ENCODE assay signal across 26 cellular contexts in the genomic region with DNA sequence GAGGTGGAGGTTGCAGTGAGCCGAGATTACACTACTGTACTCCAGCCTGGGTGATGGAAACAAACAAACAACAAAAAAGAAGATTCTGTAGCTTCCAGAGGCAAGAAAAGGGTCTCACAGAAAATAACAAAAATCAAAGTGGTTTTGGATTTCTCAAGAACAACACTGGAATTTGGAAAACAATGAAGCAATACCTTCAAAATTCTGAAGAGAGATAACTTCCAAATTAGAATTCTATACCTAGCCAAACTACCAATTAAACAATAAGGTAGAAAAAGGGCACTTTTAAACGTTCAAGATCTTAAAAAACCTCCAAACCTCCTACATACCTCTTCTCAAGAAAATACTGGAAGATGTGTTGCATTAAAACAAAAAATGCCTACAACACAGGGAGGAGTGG.
"Had no signal": no experiment of that assay in that cellular context is flagged by ENCODE, and none has a peak within 500 bp of the region (broad histone marks: within the 10 kb centered on the region; RNA-seq: fewer than 3 reads in every experiment).

No MANE protein-coding gene starts in this region.

- FAIRE-seq: urothelium cell line had no signal

- H3K36me3 ChIP-seq: stomach, suprapubic skin, thoracic aorta, thyroid gland, tibial artery, tibial nerve, transverse colon, upper lobe of left lung, upper lobe of right lung, uterus, vagina had no signal

- DNase-seq: stimulated activated CD4-positive, alpha-beta T cell treated with anti-CD3 and anti-CD28 coated beads, Interleukin-2, amount 100 ng/mL, for 48 hours; stimulated activated CD4-positive, alpha-beta T cell treated with anti-CD3 and anti-CD28 coated beads, Interleukin-4, amount 100 ng/mL, for 1 hour; stimulated activated CD4-positive, alpha-beta T cell treated with anti-CD3 and anti-CD28 coated beads, Interleukin-4, amount 100 ng/mL, for 24 hours; stimulated activated CD4-positive, alpha-beta T cell treated with anti-CD3 and anti-CD28 coated beads, Interleukin-4, amount 100 ng/mL, for 4 hours; stimulated activated CD8-positive, alpha-beta memory T cell treated with anti-CD3 and anti-CD28 coated beads, Interleukin-4, amount 100 ng/mL, for 48 hours; stimulated activated naive B cell treated with anti-CD40 and anti-IgM and Interleukin-4, amounts not matched to agents 10 μg/mL and 1 μg/mL and 100 μg/mL, for 72 hours; stimulated activated naive CD4-positive, alpha-beta T cell; stimulated activated naive CD4-positive, alpha-beta T cell treated with Interleukin-2 at 50 U/mL for 16 hours; stimulated activated naive CD8-positive, alpha-beta T cell treated with anti-CD3 and anti-CD28 coated beads, Interleukin-15, amount 100 ng/mL, for 72 hours; stimulated activated naive CD8-positive, alpha-beta T cell treated with anti-CD3 and anti-CD28 coated beads, Interleukin-15, Interleukin-2, amounts not matched to agents 100 U/mL and 50 U/mL, for 24 hours; stomach; substantia nigra; testis; thyroid gland; tibial artery; transverse colon; upper lobe of left lung; upper lobe of right lung; uterus had no signal

- H3K4me3 ChIP-seq: stomach, suprapubic skin, testis, thoracic aorta, thyroid gland, tibial artery, tibial nerve, transverse colon, upper lobe of left lung, upper lobe of right lung, uterus, vagina had no signal

- H3K9me3 ChIP-seq: suprapubic skin, testis, thyroid gland, upper lobe of right lung, uterus, vagina had no signal

- H3K27ac ChIP-seq: stomach, suprapubic skin, testis, thoracic aorta, thyroid gland, tibial artery, tibial nerve, transverse colon, upper lobe of left lung, upper lobe of right lung, uterus, vagina had no signal

- H3K27me3 ChIP-seq: testis, thyroid gland, uterus, vagina had no signal

- ATAC-seq: stimulated activated effector memory CD8-positive, alpha-beta T cell treated with anti-CD3 and anti-CD28 coated beads, Interleukin-12 subunit alpha, Interleukin-12 subunit beta, amount 100 ng/mL, for 72 hours; stimulated activated memory B cell treated with anti-CD40 and anti-IgM and Interleukin-4, amounts not matched to agents 10 μg/mL and 1 μg/mL and 100 μg/mL, for 72 hours; stimulated activated naive B cell treated with anti-CD40 and anti-IgM and Interleukin-4, amounts not matched to agents 10 μg/mL and 1 μg/mL and 100 μg/mL, for 72 hours; stimulated activated naive CD8-positive, alpha-beta T cell treated with anti-CD3 and anti-CD28 coated beads, Interleukin-15, amount 100 ng/mL, for 72 hours; stimulated activated naive CD8-positive, alpha-beta T cell treated with anti-CD3 and anti-CD28 coated beads, Interleukin-15, Interleukin-2, amounts not matched to agents 100 U/mL and 50 U/mL, for 24 hours; upper lobe of right lung had no signal

- H3K4me1 ChIP-seq: testis, thyroid gland, uterus had no signal
